ENCODE assay signal across 1 cellular context in genomic region chr2:236180501-236180816, GRCh38.
TF ChIP-seq lines count a peak whose summit lies in the region.

No MANE protein-coding gene starts in this region.

TF ChIP-seq in SK-N-SH, 30 proteins besides CTCF, POLR2A, EP300 and RAD21:
- TF ChIP-seq POLR2AphosphoS5 (IDR thresholded peaks at IDR 0.05; ENCODE audit: low read depth, low read length): no peak
- no peak for TF ChIP-seq EZH2phosphoT487 (IDR thresholded peaks at IDR 0.05; ENCODE audit: borderline replicate concordance, low read depth)
- TF ChIP-seq MEF2A (IDR thresholded peaks at IDR 0.05; ENCODE audit: borderline replicate concordance, low read depth): no peak
- no peak for TF ChIP-seq FOSL2 (IDR thresholded peaks at IDR 0.05; ENCODE audit: borderline replicate concordance, low read depth)
- TF ChIP-seq ZBTB33 (IDR thresholded peaks at IDR 0.05; ENCODE audit: borderline replicate concordance, low read depth): no peak
- no peak for TF ChIP-seq MXI1 (IDR thresholded peaks at IDR 0.05; ENCODE audit: low read depth, low read length)
- TF ChIP-seq PBX3 (IDR thresholded peaks at IDR 0.05): no peak
- no peak for TF ChIP-seq GABPA (IDR thresholded peaks at IDR 0.05; ENCODE audit: low read depth)
- no peak for TF ChIP-seq TCF12 (IDR thresholded peaks at IDR 0.05)
- TF ChIP-seq SIN3A (IDR thresholded peaks at IDR 0.05; ENCODE audit: borderline replicate concordance, low read depth, low read length): no peak
- TF ChIP-seq NRF1 (IDR thresholded peaks at IDR 0.05; ENCODE audit: low read depth, low read length): no peak
- no peak for TF ChIP-seq TEAD4 (IDR thresholded peaks at IDR 0.05; ENCODE audit: borderline replicate concordance, insufficient read depth)
- no peak for TF ChIP-seq USF2 (IDR thresholded peaks at IDR 0.05; ENCODE audit: borderline replicate concordance, low read depth, low read length)
- TF ChIP-seq JUND (IDR thresholded peaks at IDR 0.05): no peak
- no peak for TF ChIP-seq GATA2 (CRISPR knock-in tag; IDR thresholded peaks at IDR 0.05)
- TF ChIP-seq RXRA (IDR thresholded peaks at IDR 0.05; ENCODE audit: borderline replicate concordance, low read depth): no peak
- TF ChIP-seq ELF1 (IDR thresholded peaks at IDR 0.05): no peak
- TF ChIP-seq IRF3 (IDR thresholded peaks at IDR 0.05; ENCODE audit: low read depth, low read length): no peak
- TF ChIP-seq FOXM1 (IDR thresholded peaks at IDR 0.05; ENCODE audit: low read depth): no peak
- no peak for TF ChIP-seq FOXJ3 (CRISPR knock-in tag; IDR thresholded peaks at IDR 0.05)
